In the genomic region with DNA sequence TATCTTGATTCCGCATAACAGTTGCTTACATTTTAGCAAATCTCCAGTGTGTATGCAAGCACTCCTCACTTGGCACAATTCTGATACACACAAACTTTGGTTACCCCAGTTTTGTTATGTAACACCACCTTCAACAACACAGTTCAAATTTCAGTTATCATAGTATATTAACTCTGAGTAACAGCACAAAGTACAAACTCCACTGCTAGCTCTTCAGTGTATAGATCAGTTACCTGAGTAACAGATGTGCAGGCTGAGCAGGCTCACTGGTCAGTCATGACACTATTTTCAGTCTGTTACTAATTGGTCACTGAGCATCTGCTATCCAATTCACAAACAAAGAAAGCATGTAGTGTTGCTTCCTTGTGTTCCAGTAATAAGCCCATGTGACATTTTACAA, we compare ENCODE assay signal across 19 cellular contexts.
"Had no signal": no experiment of that assay in that cellular context is flagged by ENCODE, and none has a peak within 500 bp of the region (broad histone marks: within the 10 kb centered on the region; RNA-seq: fewer than 3 reads in every experiment).

No MANE protein-coding gene starts in this region.

- H3K9me3 ChIP-seq: left ventricle myocardium inferior, thoracic aorta had no signal

- H3K27ac Mint-ChIP-seq: activated naive CD4-positive, alpha-beta T cell treated with anti-CD3 and anti-CD28 coated beads for 36 hours; activated naive CD8-positive, alpha-beta T cell treated with anti-CD3 and anti-CD28 coated beads, Interleukin-2, amount 10 ng/mL, durations not matched to agents 7 days and 5 days; T-helper 1 cell treated with Interleukin-12 subunit alpha and Interleukin-12 subunit beta and Interleukin-4 antibody, amounts not matched to agents 30 μg/mL and 1 μg/mL, for 36 hours had no signal

- DNase-seq: activated CD4-positive, alpha-beta T cell treated with anti-CD3 and anti-CD28 coated beads for 4 hours; activated CD4-positive, alpha-beta T cell treated with anti-CD3 and anti-CD28 coated beads, Interleukin-2, amount 50 U/mL, for 48 hours; activated CD4-positive, CD25-positive, alpha-beta regulatory T cell; activated effector memory CD4-positive, alpha-beta T cell treated with Interleukin-2 at 50 U/mL for 16 hours; activated naive CD4-positive, alpha-beta T cell treated with anti-CD3 and anti-CD28 coated beads for 36 hours; activated naive CD8-positive, alpha-beta T cell treated with anti-CD3 and anti-CD28 coated beads, Interleukin-2, amount 10 ng/mL, durations not matched to agents 7 days and 5 days; activated T-cell treated with anti-CD3 and anti-CD28 coated beads, Interleukin-2, amount 50 U/mL, for 48 hours; amniotic stem cell; heart right ventricle; left ventricle myocardium inferior; midbrain; nephron progenitor cell; stimulated activated CD4-positive, alpha-beta T cell treated with anti-CD3 and anti-CD28 coated beads, Interleukin-4, amount 100 ng/mL, for 24 hours; stimulated activated naive CD4-positive, alpha-beta T cell treated with Interleukin-2 at 50 U/mL for 16 hours had no signal

- H3K4me3 Mint-ChIP-seq: activated naive CD4-positive, alpha-beta T cell treated with anti-CD3 and anti-CD28 coated beads for 36 hours; activated naive CD8-positive, alpha-beta T cell treated with anti-CD3 and anti-CD28 coated beads, Interleukin-2, amount 10 ng/mL, durations not matched to agents 7 days and 5 days; nephron progenitor cell; T-helper 1 cell treated with Interleukin-12 subunit alpha and Interleukin-12 subunit beta and Interleukin-4 antibody, amounts not matched to agents 30 μg/mL and 1 μg/mL, for 36 hours had no signal

- H3K27me3 ChIP-seq: breast epithelium, heart right ventricle had no signal

- H2AFZ ChIP-seq: parathyroid adenoma had no signal

- H3K9me3 Mint-ChIP-seq: activated naive CD4-positive, alpha-beta T cell treated with anti-CD3 and anti-CD28 coated beads for 36 hours; activated naive CD8-positive, alpha-beta T cell treated with anti-CD3 and anti-CD28 coated beads, Interleukin-2, amount 10 ng/mL, durations not matched to agents 7 days and 5 days; T-helper 1 cell treated with Interleukin-12 subunit alpha and Interleukin-12 subunit beta and Interleukin-4 antibody, amounts not matched to agents 30 μg/mL and 1 μg/mL, for 36 hours had no signal

- H3K4me1 ChIP-seq: breast epithelium, parathyroid adenoma had no signal

- H3K79me2 ChIP-seq: parathyroid adenoma had no signal

- H3K4me1 Mint-ChIP-seq: nephron progenitor cell had no signal

- H3K27me3 Mint-ChIP-seq: activated naive CD8-positive, alpha-beta T cell treated with anti-CD3 and anti-CD28 coated beads, Interleukin-2, amount 10 ng/mL, durations not matched to agents 7 days and 5 days had no signal

- H3K9ac ChIP-seq: parathyroid adenoma had no signal

- H3K4me3 ChIP-seq: breast epithelium, coronary artery, heart right ventricle, left ventricle myocardium inferior, thoracic aorta had no signal

- H3K27ac ChIP-seq: breast epithelium, coronary artery, left ventricle myocardium inferior, parathyroid adenoma, thoracic aorta had no signal

- ATAC-seq: heart right ventricle had no signal
